In genomic region chr10:7045891-7046599, GRCh38 we compare ENCODE assay signal across 9 cellular contexts.
DNase-seq lines count a peak whose midpoint lies in the region; ATAC-seq and TF ChIP-seq lines count a peak whose summit lies in the region.
"Had no signal": no experiment of that assay in that cellular context is flagged by ENCODE, and none has a peak within 500 bp of the region (broad histone marks: within the 10 kb centered on the region; RNA-seq: fewer than 3 reads in every experiment).

No MANE protein-coding gene starts in this region.

- no peaks in the 10 kb centered on the region for H3K36me3 ChIP-seq in CD8-positive, alpha-beta T cell (ENCODE audit: insufficient read depth, low read length)

- H3K9me3 ChIP-seq in CD8-positive, alpha-beta T cell (ENCODE audit: low read length) = no peaks in the 10 kb centered on the region

- peaks cover 10% of the 10 kb centered on the region for H3K4me1 ChIP-seq in CD8-positive, alpha-beta T cell (ENCODE audit: insufficient read depth, low read length)

- no peaks in the 10 kb centered on the region for H3K27me3 ChIP-seq in CD8-positive, alpha-beta T cell (ENCODE audit: insufficient read depth, low read length)

- H3K27me3 Mint-ChIP-seq in CD8-positive, alpha-beta T cell (ENCODE audit: low read depth) = no peaks in the 10 kb centered on the region
- H3K27me3 Mint-ChIP-seq in activated CD8-positive, alpha-beta T cell treated with anti-CD3 and anti-CD28 coated beads, Interleukin-2, amount 10 ng/mL, durations not matched to agents 7 days and 5 days (ENCODE audit: low read depth) = peaks cover 4% of the 10 kb centered on the region

- DNase-seq in CD8-positive, alpha-beta T cell = peak in 3 of 7 experiments; percentile 6 to 54 (median 23)
- DNase-seq in activated CD8-positive, alpha-beta T cell treated with anti-CD3 and anti-CD28 coated beads, Interleukin-2, amount 10 ng/mL, durations not matched to agents 7 days and 5 days = peak; percentile 49
- DNase-seq in NCI-H2227 treated with DMSO at 0.1 percent for 48 hours (lab: John Stamatoyannopoulos, UW) (no peak), cortex of kidney (lab: John Stamatoyannopoulos, UW) (no peak), iPS-NIHi7 (ENCODE audit: extremely low spot score) (no peak)
- no peak for DNase-seq in activated CD4-positive, alpha-beta T cell treated with anti-CD3 and anti-CD28 coated beads, Interleukin-2, amount 50 U/mL, for 4 hours
- DNase-seq: T1000 had no signal

- no peak overlapping the region for H3K4me3 Mint-ChIP-seq in CD8-positive, alpha-beta T cell
- no peak overlapping the region for H3K4me3 Mint-ChIP-seq in activated CD8-positive, alpha-beta T cell treated with anti-CD3 and anti-CD28 coated beads, Interleukin-2, amount 10 ng/mL, durations not matched to agents 7 days and 5 days

- H3K36me3 Mint-ChIP-seq in CD8-positive, alpha-beta T cell = no peaks in the 10 kb centered on the region
- peaks cover 22% of the 10 kb centered on the region for H3K36me3 Mint-ChIP-seq in activated CD8-positive, alpha-beta T cell treated with anti-CD3 and anti-CD28 coated beads, Interleukin-2, amount 10 ng/mL, durations not matched to agents 7 days and 5 days (ENCODE audit: low read depth)

- no peak overlapping the region for H3K27ac ChIP-seq in CD8-positive, alpha-beta T cell (ENCODE audit: low read depth, low read length)

- CTCF ChIA-PET in CD8-positive, alpha-beta T cell (lab: Charles Lee) = no interaction called here
- CTCF ChIA-PET in activated CD8-positive, alpha-beta T cell treated with anti-CD3 and anti-CD28 coated beads, Interleukin-2, amount 10 ng/mL, durations not matched to agents 7 days and 5 days (lab: Charles Lee) = interaction anchor here (1.1 to 2.0 kb wide), 4 partner anchors 9 to 128 kb away, joined by 4 to 5 read pairs (median 4); no protein-coding TSS in a partner anchor

- ATAC-seq in CD8-positive, alpha-beta T cell = peak; percentile 78
- ATAC-seq in GM19397 (IDR thresholded peaks at IDR 0.05; ENCODE audit: unreplicated experiment) (peak; percentile 58), HG03280 (IDR thresholded peaks at IDR 0.05; ENCODE audit: unreplicated experiment) (peak; percentile 43)
- ATAC-seq in activated CD8-positive, alpha-beta T cell treated with anti-CD3 and anti-CD28 coated beads, Interleukin-2, amount 10 ng/mL, durations not matched to agents 7 days and 5 days = peak; percentile 76

- no peak overlapping the region for H3K4me3 ChIP-seq in CD8-positive, alpha-beta T cell (ENCODE audit: low read depth, low read length)

- H3K4me1 Mint-ChIP-seq in CD8-positive, alpha-beta T cell (ENCODE audit: low read depth) = peaks cover 32% of the 10 kb centered on the region
- peaks cover 36% of the 10 kb centered on the region for H3K4me1 Mint-ChIP-seq in activated CD8-positive, alpha-beta T cell treated with anti-CD3 and anti-CD28 coated beads, Interleukin-2, amount 10 ng/mL, durations not matched to agents 7 days and 5 days (ENCODE audit: low read depth)

- no peak for TF ChIP-seq CTCF in CD8-positive, alpha-beta T cell (IDR thresholded peaks at IDR 0.05)

- H3K9me3 Mint-ChIP-seq in CD8-positive, alpha-beta T cell = peaks cover 12% of the 10 kb centered on the region
- H3K9me3 Mint-ChIP-seq in activated CD8-positive, alpha-beta T cell treated with anti-CD3 and anti-CD28 coated beads, Interleukin-2, amount 10 ng/mL, durations not matched to agents 7 days and 5 days (ENCODE audit: insufficient read depth) = peaks cover 27% of the 10 kb centered on the region

- H3K27ac Mint-ChIP-seq in CD8-positive, alpha-beta T cell = no peak overlapping the region
- H3K27ac Mint-ChIP-seq in activated CD8-positive, alpha-beta T cell treated with anti-CD3 and anti-CD28 coated beads, Interleukin-2, amount 10 ng/mL, durations not matched to agents 7 days and 5 days = peak overlapping the region; percentile 79

- intact Hi-C loops in CD8-positive, alpha-beta T cell (cut with DNase I, micrococcal nuclease) = no loop called here

- POLR2A ChIA-PET in CD8-positive, alpha-beta T cell (lab: Charles Lee) = interaction anchor here (0.6 to 0.8 kb wide), 2 partner anchors 22 to 135 kb away, joined by 3 read pairs; no protein-coding TSS in a partner anchor
- POLR2A ChIA-PET in activated CD8-positive, alpha-beta T cell treated with anti-CD3 and anti-CD28 coated beads, Interleukin-2, amount 10 ng/mL, durations not matched to agents 7 days and 5 days (lab: Charles Lee) = no interaction called here
